In the genomic region with DNA sequence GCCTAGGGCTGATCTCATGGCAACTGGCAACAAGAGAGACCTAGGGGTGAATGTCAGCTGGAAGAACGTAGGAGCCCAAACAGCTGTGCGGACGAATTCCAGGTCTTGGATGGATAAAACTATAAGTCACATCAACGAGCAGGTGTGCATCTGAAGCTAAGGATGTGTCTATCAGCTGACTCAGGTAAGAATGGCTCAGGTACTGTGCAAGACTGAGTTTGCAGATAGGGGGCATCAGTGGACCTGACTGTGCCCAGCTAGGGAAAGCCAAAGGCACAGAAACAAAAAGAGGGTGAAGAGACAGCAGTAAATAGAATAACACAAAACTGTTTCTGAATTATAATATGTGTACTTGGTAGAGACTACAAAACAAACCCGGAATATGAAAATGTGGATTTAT, we compare ENCODE assay signal across 8 cellular contexts.
DNase-seq lines count a peak whose midpoint lies in the region; ATAC-seq and TF ChIP-seq lines count a peak whose summit lies in the region.

No MANE protein-coding gene starts in this region.

- H3K79me2 ChIP-seq in SK-N-SH (ENCODE audit: insufficient read depth) = no peaks in the 10 kb centered on the region

- no peaks in the 10 kb centered on the region for H3K27me3 Mint-ChIP-seq in endodermal cell (ENCODE audit: insufficient read depth)

- no peaks in the 10 kb centered on the region for H3K36me3 Mint-ChIP-seq in endodermal cell (ENCODE audit: low read depth)

- CTCF ChIA-PET in SK-N-SH (lab: Yijun Ruan, JAX) = interaction anchor here (1.0 kb wide), 2 partner anchors 25 to 1001 kb away, joined by 3 to 4 read pairs; no protein-coding TSS in a partner anchor

- TF ChIP-seq EP300 in SK-N-SH (IDR thresholded peaks at IDR 0.05; ENCODE audit: borderline replicate concordance in 1 of 2, low read depth in 1 of 2, low read length in 1 of 2) = no peak

- no peak for ATAC-seq in SK-N-SH treated with all-trans-retinoic acid at 6 μM for 48 hours
- peak; percentile 80 for ATAC-seq in HG02938 (IDR thresholded peaks at IDR 0.05; ENCODE audit: unreplicated experiment)

- POLR2A ChIA-PET in SK-N-SH (lab: Yijun Ruan, JAX) = no interaction called here

- no peaks in the 10 kb centered on the region for H3K4me1 ChIP-seq in SK-N-SH (ENCODE audit: control insufficient read depth in 1 of 2, insufficient read depth in 2 of 2, low read depth in 1 of 2, low read length in 1 of 2)
- H3K4me1 ChIP-seq in endodermal cell (ENCODE audit: control insufficient read depth, insufficient read depth, low read length) = no peaks in the 10 kb centered on the region

- no peak overlapping the region for H3K27ac Mint-ChIP-seq in endodermal cell

- H3K9ac ChIP-seq in SK-N-SH (no peak overlapping the region), endodermal cell (ENCODE audit: extremely low read depth, low read length, poor library complexity, severe bottlenecking) (no peak overlapping the region)

- H3K4me2 ChIP-seq in SK-N-SH = no peak overlapping the region

- 90% methylated on average over 5 of the region's 5 CpGs for WGBS in SK-N-SH (ENCODE audit: low lambda C conversion rate)
- 78 to 90% methylated on average over 4 of the region's 5 CpGs for WGBS in endodermal cell (ENCODE audit: insufficient coverage in 1 of 2, insufficient read length in 1 of 2), 2 experiments

- TF ChIP-seq CTCF in SK-N-SH (IDR thresholded peaks at IDR 0.05) (no peak; the same call in 1 of the 2 replicates), VCaP (conservative IDR thresholded peaks at IDR 0.05) (peak; percentile 70), endodermal cell (conservative IDR thresholded peaks at IDR 0.05) (peak; percentile 94)

- no peak overlapping the region for H3K27ac ChIP-seq in SK-N-SH (ENCODE audit: low read depth in 2 of 2, low read length in 1 of 2)
- H3K27ac ChIP-seq in VCaP = no peak overlapping the region
- no peak overlapping the region for H3K27ac ChIP-seq in endodermal cell (ENCODE audit: low read depth, low read length)

- no peaks in the 10 kb centered on the region for H3K36me3 ChIP-seq in SK-N-SH (replicated peaks in 1 of 2; ENCODE audit: control insufficient read depth in 1 of 2, insufficient read depth in 2 of 2, low read length in 1 of 2)
- H3K36me3 ChIP-seq in endodermal cell (ENCODE audit: control insufficient read depth, insufficient read depth, low read length) = no peaks in the 10 kb centered on the region

- no peaks in the 10 kb centered on the region for H3K9me3 Mint-ChIP-seq in endodermal cell

- H3K9me2 ChIP-seq in SK-N-SH = no peaks in the 10 kb centered on the region

- peaks cover 8% of the 10 kb centered on the region for H3F3A ChIP-seq in SK-N-SH (replicated peaks; ENCODE audit: insufficient read depth)

- H3K4me3 ChIP-seq in SK-N-SH (ENCODE audit: low read depth in 2 of 2, low read length in 1 of 2) (no peak overlapping the region; a peak in 1 of 4 replicates), endodermal cell (ENCODE audit: low read length) (no peak overlapping the region)

- no peaks in the 10 kb centered on the region for H4K20me1 ChIP-seq in SK-N-SH (ENCODE audit: insufficient read depth)

- H3K27me3 ChIP-seq in SK-N-SH (ENCODE audit: insufficient read depth) = no peaks in the 10 kb centered on the region
- H3K27me3 ChIP-seq in endodermal cell (ENCODE audit: control insufficient read depth, insufficient read depth, low read length, poor library complexity, severe bottlenecking) = no peaks in the 10 kb centered on the region

- peaks cover 6% of the 10 kb centered on the region for H3K4me1 Mint-ChIP-seq in endodermal cell

- H3K4me3 Mint-ChIP-seq in endodermal cell = no peak overlapping the region

- H3K9me3 ChIP-seq in SK-N-SH (no peaks in the 10 kb centered on the region), endodermal cell (ENCODE audit: control insufficient read depth, low read length) (no peaks in the 10 kb centered on the region)

- peak; percentile 52 for TF ChIP-seq RAD21 in SK-N-SH (IDR thresholded peaks at IDR 0.05; ENCODE audit: low read length)

- no peak overlapping the region for H2AFZ ChIP-seq in SK-N-SH (ENCODE audit: low read depth)

- DNase-seq in SK-N-SH (no peak), endodermal cell (peak; percentile 83), UCSD-AML1 (lab: John Stamatoyannopoulos, UW; ENCODE audit: unreplicated experiment) (no peak), dedifferentiated amniotic fluid mesenchymal stem cell (ENCODE audit: extremely low spot score) (no peak)
- DNase-seq in stimulated activated CD4-positive, alpha-beta T cell treated with anti-CD3 and anti-CD28 coated beads, Interleukin-1b, Interleukin-23, amount 100 ng/mL, for 48 hours = peak; percentile 11

TF ChIP-seq in SK-N-SH, 30 proteins besides CTCF, POLR2A, EP300 and RAD21 (continues in another document):
- TF ChIP-seq RFX5 (IDR thresholded peaks at IDR 0.05; ENCODE audit: low read length) (no peak), JUND (IDR thresholded peaks at IDR 0.05) (no peak), SIN3A (IDR thresholded peaks at IDR 0.05; ENCODE audit: borderline replicate concordance, low read depth, low read length) (no peak), MAX (IDR thresholded peaks at IDR 0.05; ENCODE audit: low read depth) (no peak)
- TF ChIP-seq, protein P1, sequence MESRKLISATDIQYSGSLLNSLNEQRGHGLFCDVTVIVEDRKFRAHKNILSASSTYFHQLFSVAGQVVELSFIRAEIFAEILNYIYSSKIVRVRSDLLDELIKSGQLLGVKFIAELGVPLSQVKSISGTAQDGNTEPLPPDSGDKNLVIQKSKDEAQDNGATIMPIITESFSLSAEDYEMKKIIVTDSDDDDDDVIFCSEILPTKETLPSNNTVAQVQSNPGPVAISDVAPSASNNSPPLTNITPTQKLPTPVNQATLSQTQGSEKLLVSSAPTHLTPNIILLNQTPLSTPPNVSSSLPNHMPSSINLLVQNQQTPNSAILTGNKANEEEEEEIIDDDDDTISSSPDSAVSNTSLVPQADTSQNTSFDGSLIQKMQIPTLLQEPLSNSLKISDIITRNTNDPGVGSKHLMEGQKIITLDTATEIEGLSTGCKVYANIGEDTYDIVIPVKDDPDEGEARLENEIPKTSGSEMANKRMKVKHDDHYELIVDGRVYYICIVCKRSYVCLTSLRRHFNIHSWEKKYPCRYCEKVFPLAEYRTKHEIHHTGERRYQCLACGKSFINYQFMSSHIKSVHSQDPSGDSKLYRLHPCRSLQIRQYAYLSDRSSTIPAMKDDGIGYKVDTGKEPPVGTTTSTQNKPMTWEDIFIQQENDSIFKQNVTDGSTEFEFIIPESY (IDR thresholded peaks at IDR 0.05; ENCODE audit: borderline replicate concordance, low read depth) = no peak
- TF ChIP-seq, protein P2, sequence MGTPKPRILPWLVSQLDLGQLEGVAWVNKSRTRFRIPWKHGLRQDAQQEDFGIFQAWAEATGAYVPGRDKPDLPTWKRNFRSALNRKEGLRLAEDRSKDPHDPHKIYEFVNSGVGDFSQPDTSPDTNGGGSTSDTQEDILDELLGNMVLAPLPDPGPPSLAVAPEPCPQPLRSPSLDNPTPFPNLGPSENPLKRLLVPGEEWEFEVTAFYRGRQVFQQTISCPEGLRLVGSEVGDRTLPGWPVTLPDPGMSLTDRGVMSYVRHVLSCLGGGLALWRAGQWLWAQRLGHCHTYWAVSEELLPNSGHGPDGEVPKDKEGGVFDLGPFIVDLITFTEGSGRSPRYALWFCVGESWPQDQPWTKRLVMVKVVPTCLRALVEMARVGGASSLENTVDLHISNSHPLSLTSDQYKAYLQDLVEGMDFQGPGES (IDR thresholded peaks at IDR 0.05; ENCODE audit: low read depth, low read length) = no peak

TF ChIP-seq in SK-N-SH treated with all-trans-retinoic acid at 6 μM for 48 hours, 23 proteins besides CTCF, POLR2A, EP300 and RAD21:
- no peak for TF ChIP-seq CREB5 (CRISPR knock-in tag; IDR thresholded peaks at IDR 0.05; ENCODE audit: low read depth)
- no peak for TF ChIP-seq OSR1 (CRISPR knock-in tag; IDR thresholded peaks at IDR 0.05)
- no peak for TF ChIP-seq RARB (CRISPR knock-in tag; IDR thresholded peaks at IDR 0.05)
- no peak for TF ChIP-seq GLIS3 (CRISPR knock-in tag; IDR thresholded peaks at IDR 0.05)
- TF ChIP-seq, protein P3, sequence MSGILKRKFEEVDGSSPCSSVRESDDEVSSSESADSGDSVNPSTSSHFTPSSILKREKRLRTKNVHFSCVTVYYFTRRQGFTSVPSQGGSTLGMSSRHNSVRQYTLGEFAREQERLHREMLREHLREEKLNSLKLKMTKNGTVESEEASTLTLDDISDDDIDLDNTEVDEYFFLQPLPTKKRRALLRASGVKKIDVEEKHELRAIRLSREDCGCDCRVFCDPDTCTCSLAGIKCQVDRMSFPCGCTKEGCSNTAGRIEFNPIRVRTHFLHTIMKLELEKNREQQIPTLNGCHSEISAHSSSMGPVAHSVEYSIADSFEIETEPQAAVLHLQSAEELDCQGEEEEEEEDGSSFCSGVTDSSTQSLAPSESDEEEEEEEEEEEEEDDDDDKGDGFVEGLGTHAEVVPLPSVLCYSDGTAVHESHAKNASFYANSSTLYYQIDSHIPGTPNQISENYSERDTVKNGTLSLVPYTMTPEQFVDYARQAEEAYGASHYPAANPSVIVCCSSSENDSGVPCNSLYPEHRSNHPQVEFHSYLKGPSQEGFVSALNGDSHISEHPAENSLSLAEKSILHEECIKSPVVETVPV (CRISPR knock-in tag; IDR thresholded peaks at IDR 0.05) = no peak
- TF ChIP-seq SNAI2 (CRISPR knock-in tag; IDR thresholded peaks at IDR 0.05) = no peak
- no peak for TF ChIP-seq ZNF8 (CRISPR knock-in tag; IDR thresholded peaks at IDR 0.05)
- no peak for TF ChIP-seq BACH2 (CRISPR knock-in tag; IDR thresholded peaks at IDR 0.05; ENCODE audit: borderline replicate concordance)
- no peak for TF ChIP-seq TOX (CRISPR knock-in tag; IDR thresholded peaks at IDR 0.05; ENCODE audit: borderline replicate concordance)
- TF ChIP-seq ZC3H10 (CRISPR knock-in tag; IDR thresholded peaks at IDR 0.05) = no peak
- no peak for TF ChIP-seq ESRRG (CRISPR knock-in tag; IDR thresholded peaks at IDR 0.05)
- no peak for TF ChIP-seq ARNTL (CRISPR knock-in tag; IDR thresholded peaks at IDR 0.05; ENCODE audit: borderline replicate concordance, low read depth)
- TF ChIP-seq CSDC2 (CRISPR knock-in tag; IDR thresholded peaks at IDR 0.05) = no peak

Comparison
In these comparisons a context has a peak if more than half of its experiments do, and no peak if none do; other contexts are left out.
1. DNase-seq: peak in endodermal cell (single experiment) and stimulated activated CD4-positive, alpha-beta T cell treated with anti-CD3 and anti-CD28 coated beads, Interleukin-1b, Interleukin-23, amount 100 ng/mL, for 48 hours (single experiment); none in SK-N-SH (single experiment), UCSD-AML1 (single experiment) and dedifferentiated amniotic fluid mesenchymal stem cell (single experiment).